In the genomic region with DNA sequence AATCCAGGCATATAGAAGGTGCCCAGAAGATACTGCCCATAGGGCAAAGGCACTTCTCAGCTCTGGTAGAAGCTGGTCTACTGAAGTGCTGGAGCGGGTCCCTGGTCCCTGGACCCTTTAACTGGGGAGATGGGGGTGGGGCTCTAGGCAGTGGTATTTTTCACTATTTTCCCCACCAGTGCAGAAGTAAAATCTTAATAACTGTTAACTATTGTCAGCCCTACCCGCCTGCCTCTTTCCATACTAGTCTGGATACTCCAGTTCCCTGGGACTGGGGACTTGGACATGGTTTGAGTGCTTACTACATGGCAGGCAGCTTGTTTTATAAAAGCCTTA, we compare ENCODE assay signal across 1 cellular context.
TF ChIP-seq lines count a peak whose summit lies in the region.

No MANE protein-coding gene starts in this region.

TF ChIP-seq in WTC11, 78 proteins besides CTCF, POLR2A, EP300 and RAD21 (continued from another document):
- TF ChIP-seq, protein P1, sequence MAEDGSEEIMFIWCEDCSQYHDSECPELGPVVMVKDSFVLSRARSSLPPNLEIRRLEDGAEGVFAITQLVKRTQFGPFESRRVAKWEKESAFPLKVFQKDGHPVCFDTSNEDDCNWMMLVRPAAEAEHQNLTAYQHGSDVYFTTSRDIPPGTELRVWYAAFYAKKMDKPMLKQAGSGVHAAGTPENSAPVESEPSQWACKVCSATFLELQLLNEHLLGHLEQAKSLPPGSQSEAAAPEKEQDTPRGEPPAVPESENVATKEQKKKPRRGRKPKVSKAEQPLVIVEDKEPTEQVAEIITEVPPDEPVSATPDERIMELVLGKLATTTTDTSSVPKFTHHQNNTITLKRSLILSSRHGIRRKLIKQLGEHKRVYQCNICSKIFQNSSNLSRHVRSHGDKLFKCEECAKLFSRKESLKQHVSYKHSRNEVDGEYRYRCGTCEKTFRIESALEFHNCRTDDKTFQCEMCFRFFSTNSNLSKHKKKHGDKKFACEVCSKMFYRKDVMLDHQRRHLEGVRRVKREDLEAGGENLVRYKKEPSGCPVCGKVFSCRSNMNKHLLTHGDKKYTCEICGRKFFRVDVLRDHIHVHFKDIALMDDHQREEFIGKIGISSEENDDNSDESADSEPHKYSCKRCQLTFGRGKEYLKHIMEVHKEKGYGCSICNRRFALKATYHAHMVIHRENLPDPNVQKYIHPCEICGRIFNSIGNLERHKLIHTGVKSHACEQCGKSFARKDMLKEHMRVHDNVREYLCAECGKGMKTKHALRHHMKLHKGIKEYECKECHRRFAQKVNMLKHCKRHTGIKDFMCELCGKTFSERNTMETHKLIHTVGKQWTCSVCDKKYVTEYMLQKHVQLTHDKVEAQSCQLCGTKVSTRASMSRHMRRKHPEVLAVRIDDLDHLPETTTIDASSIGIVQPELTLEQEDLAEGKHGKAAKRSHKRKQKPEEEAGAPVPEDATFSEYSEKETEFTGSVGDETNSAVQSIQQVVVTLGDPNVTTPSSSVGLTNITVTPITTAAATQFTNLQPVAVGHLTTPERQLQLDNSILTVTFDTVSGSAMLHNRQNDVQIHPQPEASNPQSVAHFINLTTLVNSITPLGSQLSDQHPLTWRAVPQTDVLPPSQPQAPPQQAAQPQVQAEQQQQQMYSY (CRISPR knock-in tag; IDR thresholded peaks at IDR 0.05), result no peak
TF ChIP-seq in WTC11: peak in this region for 0.
